ENCODE assay signal across 8 cellular contexts in the genomic region with DNA sequence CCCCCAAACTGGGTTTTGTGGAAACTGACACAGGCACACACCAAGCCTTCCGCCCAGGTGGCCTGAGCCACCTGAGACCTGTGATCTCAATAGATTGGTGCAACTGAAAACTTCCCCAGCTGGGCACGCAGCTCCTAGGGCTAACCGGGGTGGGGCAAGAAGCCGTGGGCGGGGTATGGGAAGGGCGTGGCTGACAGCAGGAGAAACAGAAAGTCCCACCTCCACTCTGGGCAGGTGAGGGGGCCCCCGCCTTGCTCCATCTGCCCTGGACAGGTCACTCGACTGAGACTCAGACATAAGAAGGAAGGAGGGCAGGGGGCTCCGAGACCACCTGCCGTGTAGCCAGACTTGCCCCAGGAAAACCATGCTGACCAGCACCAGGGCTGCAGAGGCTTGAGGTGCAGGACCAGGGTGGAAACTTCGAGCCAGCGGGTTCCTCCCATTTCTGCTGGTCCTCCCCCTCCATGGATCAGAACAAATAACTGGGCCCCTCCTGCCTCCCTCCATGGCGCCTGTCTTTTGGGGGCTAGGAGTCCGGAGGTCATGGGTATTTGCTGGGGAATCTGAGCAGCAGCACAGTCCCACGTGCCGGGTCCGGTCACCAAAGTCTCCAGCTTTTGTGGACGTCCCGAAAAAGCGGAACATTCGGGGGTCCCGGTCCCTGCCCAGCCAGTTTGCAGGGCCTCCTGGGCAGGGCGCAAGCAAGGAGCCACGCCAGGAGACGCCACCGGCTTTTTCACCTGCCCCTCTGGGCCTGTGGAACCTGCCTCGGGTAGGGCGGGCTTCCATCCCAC. TPM values are rescaled to one million over a fixed set of nuclear protein-coding genes. Genes with fewer than 3 reads are reported as not detected.
A peak's percentile ranks its signal among the peaks of the same experiment; 100 is the strongest.
DNase-seq lines count a peak whose midpoint lies in the region; ATAC-seq, FAIRE-seq and TF ChIP-seq lines count a peak whose summit lies in the region.

No MANE protein-coding gene starts in this region.

- H3K27me3 ChIP-seq in fibroblast of lung (ENCODE audit: control insufficient read depth, insufficient read depth, low read length) (no peaks in the 10 kb centered on the region), thoracic aorta (replicated peaks; ENCODE audit: insufficient read depth) (no peaks in the 10 kb centered on the region)

- peaks cover 76% of the 10 kb centered on the region for H3K4me1 Mint-ChIP-seq in nephron progenitor cell

- no peaks in the 10 kb centered on the region for H3K36me3 Mint-ChIP-seq in nephron progenitor cell (ENCODE audit: low read depth)

- H3K9ac ChIP-seq in fibroblast of lung (ENCODE audit: insufficient read depth, low read length), result peak overlapping the region; percentile 75

- H3K9me3 Mint-ChIP-seq in nephron progenitor cell, result no peaks in the 10 kb centered on the region

- H3K36me3 ChIP-seq in fibroblast of lung (ENCODE audit: control insufficient read depth, insufficient read depth, low read length), result peaks cover 5% of the 10 kb centered on the region
- peaks cover 3% of the 10 kb centered on the region for H3K36me3 ChIP-seq in thoracic aorta

- H3K79me2 ChIP-seq in fibroblast of lung (ENCODE audit: control insufficient read depth, insufficient read depth, low read length), result peaks cover 58% of the 10 kb centered on the region

- peak overlapping the region; percentile 79 for H3K4me2 ChIP-seq in fibroblast of lung (ENCODE audit: extremely low read depth, insufficient read depth, low read length)

- no peak for ATAC-seq in thoracic aorta (ENCODE audit: insufficient number of reproducible peaks, low FRiP score, low read depth)
- no peak for ATAC-seq in HG02870 (IDR thresholded peaks at IDR 0.05; ENCODE audit: unreplicated experiment)

- H3K27ac Mint-ChIP-seq in nephron progenitor cell, result no peak overlapping the region

- no peak overlapping the region for H2AFZ ChIP-seq in fibroblast of lung (ENCODE audit: low read length)

- FAIRE-seq in GM18507 (lab: Jason Lieb, UNC), result peak; percentile 74

- peaks cover 16% of the 10 kb centered on the region for H3K27me3 Mint-ChIP-seq in nephron progenitor cell (ENCODE audit: low read depth, poor library complexity)

- no peak for TF ChIP-seq CTCF in fibroblast of lung (conservative IDR thresholded peaks at IDR 0.05 in 1 of 2, IDR thresholded peaks at IDR 0.05 in 1 of 2; ENCODE audit: low read depth in 1 of 2, low read length in 2 of 2)
- TF ChIP-seq CTCF in nephron progenitor cell (IDR thresholded peaks at IDR 0.05), result no peak
- no peak for TF ChIP-seq CTCF in thoracic aorta (IDR thresholded peaks at IDR 0.05)

- peaks cover 3% of the 10 kb centered on the region for H4K20me1 ChIP-seq in fibroblast of lung (ENCODE audit: control insufficient read depth, extremely low read depth, insufficient read depth, low read length)

- H3K4me3 ChIP-seq in fibroblast of lung (replicated peaks in 1 of 4; ENCODE audit: control extremely low read depth in 1 of 4, insufficient read depth in 1 of 4, low read depth in 3 of 4, low read length in 4 of 4), result peak overlapping the region; percentile 72 to 97 (median 90)
- H3K4me3 ChIP-seq in thoracic aorta, result peak overlapping the region; percentile 94

- H3K9me3 ChIP-seq in fibroblast of lung (ENCODE audit: control insufficient read depth, insufficient read depth, low read depth, low read length) (no peaks in the 10 kb centered on the region), thoracic aorta (no peaks in the 10 kb centered on the region)

- DNase-seq in GM18507 (ENCODE audit: extremely low spot score, insufficient read length, low read depth) (no peak), NCI-H526 treated with DMSO at 0.1 percent for 48 hours (lab: John Stamatoyannopoulos, UW) (peak; percentile 24), activated T-cell treated with anti-CD3 and anti-CD28 coated beads for 4 hours (peak; percentile 37), fibroblast of lung (ENCODE audit: low read depth in 2 of 2) (no peak), nephron progenitor cell (no peak), thoracic aorta (ENCODE audit: low spot score) (no peak), NCI-H524 treated with DMSO at 0.1 percent for 48 hours (lab: John Stamatoyannopoulos, UW) (no peak)

- peak overlapping the region; percentile 83 for H3K4me3 Mint-ChIP-seq in nephron progenitor cell

- H3K27ac ChIP-seq in fibroblast of lung (ENCODE audit: insufficient read depth, low read length) (peak overlapping the region; percentile 79), thoracic aorta (peak overlapping the region; percentile 95 to 97)

- H3K4me1 ChIP-seq in fibroblast of lung (ENCODE audit: control insufficient read depth, extremely low read depth, insufficient read depth, low read length) (peaks cover 28% of the 10 kb centered on the region), thoracic aorta (ENCODE audit: control insufficient read depth in 1 of 2, low read depth in 2 of 2) (peaks cover 35 to 70% of the 10 kb centered on the region in 2 donors)

RNA-seq across cellular contexts. Expression of a gene that starts 1.3 kb away (rescaled TPM):
- 88.9 and 155 TPM in 2 replicates for total RNA-seq in fibroblast of lung
- 607 and 745 TPM in 2 replicates for polyA plus RNA-seq in fibroblast of lung
- polyA plus RNA-seq in fibroblast of lung (2012), result 667 and 999 TPM in 2 replicates
- polyA minus RNA-seq in fibroblast of lung (ENCODE audit: low replicate concordance), result 484 and 816 TPM in 2 replicates
- 100 to 1,000 TPM; 475 to 619 TPM for total RNA-seq in thoracic aorta

RNA-seq across cellular contexts. Expression of a gene that starts 20.9 kb away (rescaled TPM):
- 2.3 and 2.8 TPM in 2 replicates for total RNA-seq in fibroblast of lung
- polyA plus RNA-seq in fibroblast of lung, result 0.10 and 0.15 TPM in 2 replicates
- 0.15 and 0.35 TPM in 2 replicates for polyA plus RNA-seq in fibroblast of lung (2012)
- polyA minus RNA-seq in fibroblast of lung (ENCODE audit: low replicate concordance), result 0.56 TPM in 1 of 2 replicates, not detected in the other
- total RNA-seq in thoracic aorta, result 10 to 100 TPM in 1 of 2 donors, 1 to 10 TPM in 1; 6.8 to 13.0 TPM

RNA-seq across cellular contexts. Expression of a gene that starts 55.9 kb away (rescaled TPM):
- total RNA-seq in fibroblast of lung (320 and 387 TPM in 2 replicates), thoracic aorta (100 to 1,000 TPM; 205 to 308 TPM)
- polyA plus RNA-seq in fibroblast of lung, result 93.2 and 128 TPM in 2 replicates
- polyA plus RNA-seq in fibroblast of lung (2012), result 160 and 278 TPM in 2 replicates
- polyA minus RNA-seq in fibroblast of lung (ENCODE audit: low replicate concordance), result 166 and 363 TPM in 2 replicates

Comparison
In these comparisons a context has a peak if more than half of its experiments do, and no peak if none do; other contexts are left out.
1. DNase-seq: peak in NCI-H526 treated with DMSO at 0.1 percent for 48 hours (single experiment) and activated T-cell treated with anti-CD3 and anti-CD28 coated beads for 4 hours (single experiment); none in GM18507 (single experiment), fibroblast of lung (0 of 2), nephron progenitor cell (single experiment), thoracic aorta (single experiment) and NCI-H524 treated with DMSO at 0.1 percent for 48 hours (single experiment).